19 cellular contexts compared by ENCODE assay signal in genomic region chr19:11067356-11068113, GRCh38. TPM values are rescaled to one million over a fixed set of nuclear protein-coding genes. Genes with fewer than 3 reads are reported as not detected.
DNase-seq lines count a peak whose midpoint lies in the region; ATAC-seq, FAIRE-seq and TF ChIP-seq lines count a peak whose summit lies in the region.
"Had no signal": no experiment of that assay in that cellular context is flagged by ENCODE, and none has a peak within 500 bp of the region (broad histone marks: within the 10 kb centered on the region; RNA-seq: fewer than 3 reads in every experiment).

No MANE protein-coding gene starts in this region.

- H3K79me2 ChIP-seq in HepG2 (ENCODE audit: insufficient read depth, low read length): no peaks in the 10 kb centered on the region

- H3K4me1 ChIP-seq in HepG2 (ENCODE audit: insufficient read depth, low read length) (peaks cover 41% of the 10 kb centered on the region), right lobe of liver (peaks cover 0 to 28% (median 11%) of the 10 kb centered on the region in 4 donors), Panc1 (ENCODE audit: control insufficient read depth, insufficient read depth, low read length) (no peaks in the 10 kb centered on the region), esophagus muscularis mucosa (peaks cover 0 to 16% (median 9%) of the 10 kb centered on the region in 4 donors)
- H3K4me1 ChIP-seq: breast epithelium, Peyer's patch had no signal

- no peak for TF ChIP-seq POLR2A in HepG2 (IDR thresholded peaks at IDR 0.05; ENCODE audit: insufficient read depth in 1 of 2, low read depth in 2 of 2, low read length in 2 of 2)
- TF ChIP-seq POLR2A in right lobe of liver (IDR thresholded peaks at IDR 0.05): no peak
- no peak for TF ChIP-seq POLR2A in esophagus muscularis mucosa (IDR thresholded peaks at IDR 0.05; ENCODE audit: low read depth)

- POLR2A ChIA-PET in HepG2 (lab: Yijun Ruan, JAX): interaction anchor here (1.3 kb wide), 1 partner anchor 22 kb away, joined by 3 read pairs; the partner anchor contains the start of gene LDLR
- POLR2A ChIA-PET in Panc1 (lab: Charles Lee): interaction anchor here (0.6 kb wide), 1 partner anchor 14 kb away, joined by 11 read pairs; no protein-coding TSS in a partner anchor

- H3K4me2 ChIP-seq in HepG2 (ENCODE audit: low read depth, low read length): no peak overlapping the region

- TF ChIP-seq CTCF in HepG2 (CRISPR knock-in tag; IDR thresholded peaks at IDR 0.05) (no peak), right lobe of liver (IDR thresholded peaks at IDR 0.05) (no peak), Panc1 (IDR thresholded peaks at IDR 0.05) (no peak), fibroblast of villous mesenchyme (IDR thresholded peaks at IDR 0.05; ENCODE audit: insufficient read depth, low read depth, low read length) (no peak), esophagus muscularis mucosa (IDR thresholded peaks at IDR 0.05) (no peak)

- no peaks in the 10 kb centered on the region for H4K20me1 ChIP-seq in HepG2 (ENCODE audit: insufficient read depth, low read length)

- H3K27me3 ChIP-seq in HepG2 (ENCODE audit: control insufficient read depth in 1 of 2, insufficient read depth in 2 of 2, low read length in 2 of 2): no peaks in the 10 kb centered on the region
- no peaks in the 10 kb centered on the region for H3K27me3 ChIP-seq in right lobe of liver
- H3K27me3 ChIP-seq in Panc1 (ENCODE audit: control insufficient read depth, insufficient read depth, low read length): no peaks in the 10 kb centered on the region
- H3K27me3 ChIP-seq in esophagus muscularis mucosa: no peaks in the 10 kb centered on the region
- H3K27me3 ChIP-seq: breast epithelium, esophagus squamous epithelium, Peyer's patch had no signal

- H3K4me3 ChIP-seq in HepG2 (replicated peaks in 1 of 3; ENCODE audit: insufficient read depth in 1 of 3, low read depth in 2 of 3, low read length in 3 of 3): no peak overlapping the region
- H3K4me3 ChIP-seq in right lobe of liver: no peak overlapping the region
- H3K4me3 ChIP-seq in Panc1 (ENCODE audit: low read depth in 2 of 2, low read length in 2 of 2): no peak overlapping the region
- no peak overlapping the region for H3K4me3 ChIP-seq in fibroblast of villous mesenchyme (ENCODE audit: low read depth, low read length)
- no peak overlapping the region for H3K4me3 ChIP-seq in esophagus muscularis mucosa
- H3K4me3 ChIP-seq: breast epithelium, esophagus squamous epithelium, Peyer's patch had no signal

- H3K27ac ChIP-seq in HepG2 (ENCODE audit: extremely low read length, insufficient read depth, low read length) (no peak overlapping the region), right lobe of liver (no peak overlapping the region), Panc1 (ENCODE audit: low read length) (no peak overlapping the region), esophagus muscularis mucosa (replicated peaks in 1 of 4) (no peak overlapping the region)
- H3K27ac ChIP-seq: breast epithelium, esophagus squamous epithelium, Peyer's patch had no signal

- H3K9ac ChIP-seq in HepG2 (ENCODE audit: insufficient read depth, low read depth, low read length): no peak overlapping the region

- intact Hi-C loops in HepG2 (cut with micrococcal nuclease; ENCODE audit: unreplicated experiment): no loop called here
- intact Hi-C loops in right lobe of liver (cut with DNase I): no loop called here
- intact Hi-C loops in Panc1 (cut with micrococcal nuclease; ENCODE audit: unreplicated experiment): no loop called here
- intact Hi-C loops in esophagus muscularis mucosa (cut with DNase I): no loop called here

- 88% methylated on average over 7 of the region's 8 CpGs for WGBS in HepG2 (ENCODE audit: low lambda C conversion rate)
- 100% methylated on average over 3 of the region's 8 CpGs for WGBS in right lobe of liver (ENCODE audit: insufficient coverage, low coverage, low lambda C conversion rate, missing lambda C conversion rate)
- 96% methylated on average over 8 of the region's 8 CpGs for WGBS in esophagus muscularis mucosa

- CTCF ChIA-PET in HepG2 (lab: Yijun Ruan, JAX; ENCODE audit: low intra/inter-chr PET ratio, low total read pairs): no interaction called here
- CTCF ChIA-PET in Panc1 (lab: Charles Lee): no interaction called here

- TF ChIP-seq RAD21 in HepG2 (CRISPR knock-in tag; IDR thresholded peaks at IDR 0.05): no peak

- H3K9me3 ChIP-seq in HepG2 (ENCODE audit: low read length) (no peaks in the 10 kb centered on the region), right lobe of liver (no peaks in the 10 kb centered on the region), Panc1 (ENCODE audit: control insufficient read depth, insufficient read depth, low read depth, low read length) (no peaks in the 10 kb centered on the region), esophagus muscularis mucosa (no peaks in the 10 kb centered on the region)
- H3K9me3 ChIP-seq: breast epithelium, esophagus squamous epithelium, Peyer's patch had no signal

- ATAC-seq in HepG2 (no peak), right lobe of liver (no peak), Panc1 (0 out of 2 replicates have a peak, but pooled peaks have one; percentile 30)

- no peak for DNase-seq in HepG2 (ENCODE audit: low spot score)
- no peak for DNase-seq in right lobe of liver
- no peak for DNase-seq in Panc1 (ENCODE audit: low read depth, low spot score)
- peak; percentile 40 for DNase-seq in fibroblast of villous mesenchyme (ENCODE audit: low read depth)
- no peak for DNase-seq in NCI-H1105 treated with DMSO at 0.1 percent for 48 hours (lab: John Stamatoyannopoulos, UW)
- no peak for DNase-seq in NCI-H187 treated with DMSO at 0.1 percent for 48 hours (lab: John Stamatoyannopoulos, UW)
- DNase-seq in Kasumi-1 (lab: John Stamatoyannopoulos, UW): no peak
- DNase-seq in esophagus muscularis mucosa (ENCODE audit: extremely low spot score): no peak
- DNase-seq: activated CD4-positive, alpha-beta T cell treated with anti-CD3 and anti-CD28 coated beads, Interleukin-2, amount 50 U/mL, for 48 hours; activated T-cell treated with anti-CD3 and anti-CD28 coated beads, Interleukin-2, amount 50 U/mL, for 72 hours; esophagus squamous epithelium; islet precursor cell; KG1; mesendoderm; NCI-H1417 treated with DMSO at 0.1 percent for 48 hours; NCI-H82; Peyer's patch had no signal

- no peaks in the 10 kb centered on the region for H3K36me3 ChIP-seq in HepG2 (replicated peaks in 1 of 2; ENCODE audit: control insufficient read depth in 1 of 2, insufficient read depth in 2 of 2, low read length in 2 of 2)
- H3K36me3 ChIP-seq in right lobe of liver: no peaks in the 10 kb centered on the region
- no peaks in the 10 kb centered on the region for H3K36me3 ChIP-seq in Panc1 (ENCODE audit: control insufficient read depth, insufficient read depth, low read length)
- H3K36me3 ChIP-seq in esophagus muscularis mucosa: peaks cover 0 to 22% (median 11%) of the 10 kb centered on the region in 4 donors
- H3K36me3 ChIP-seq: breast epithelium, Peyer's patch had no signal

- no TSS peak for BruUV-seq in HepG2 (replicated peaks; lab: Mats Ljungman, UMichigan)
- BruUV-seq in Panc1 (replicated peaks; lab: Mats Ljungman, UMichigan): no TSS peak

- in situ Hi-C loops in HepG2 (cut with HindIII; ENCODE audit: extremely low pct_ligation_motif_present, low pct_unique_long_range_greater_than_20kb) (no loop called here), Panc1 (cut with HindIII; ENCODE audit: low pct_unique_long_range_greater_than_20kb, low sequenced_read_pairs) (no loop called here)

- TF ChIP-seq EP300 in HepG2 (IDR thresholded peaks at IDR 0.05; ENCODE audit: low read depth in 2 of 2, low read length in 2 of 2): no peak
- TF ChIP-seq EP300 in HepG2 (CRISPR knock-in tag; IDR thresholded peaks at IDR 0.05; ENCODE audit: borderline replicate concordance): no peak
- TF ChIP-seq EP300 in esophagus muscularis mucosa (IDR thresholded peaks at IDR 0.05): no peak

- no peak for FAIRE-seq in HepG2 (lab: Jason Lieb, UNC)
- FAIRE-seq: TTC549 had no signal

- no peak overlapping the region for H2AFZ ChIP-seq in HepG2 (ENCODE audit: low read length)

TF ChIP-seq in HepG2, 621 proteins besides CTCF, POLR2A, EP300 and RAD21:
- TF ChIP-seq ZFP90 (CRISPR knock-in tag; IDR thresholded peaks at IDR 0.05; ENCODE audit: borderline replicate concordance): no peak
- peak; percentile 66 for TF ChIP-seq ZNF331 (CRISPR knock-in tag; IDR thresholded peaks at IDR 0.05)

RNA-seq across cellular contexts. Expression of gene LDLR, which starts 21.7 kb away (rescaled TPM):
- 24.0 and 51.6 TPM in 2 replicates for total RNA-seq in HepG2 (2016; rRNA removed; fragmentation: Illumina TruSeq; extraction: Trizol)
- total RNA-seq in HepG2 (2016; cell fraction: cytosol; rRNA removed; fragmentation: Illumina TruSeq; extraction: Trizol; ENCODE audit: low read depth): 18.8 and 19.8 TPM in 2 replicates
- 20.6 and 54.1 TPM in 2 replicates for total RNA-seq in HepG2 (2016; cell fraction: insoluble cytoplasmic fraction; rRNA removed; fragmentation: Illumina TruSeq; extraction: Trizol)
- 25.2 and 30.7 TPM in 2 replicates for total RNA-seq in HepG2 (2016; cell fraction: membrane; rRNA removed; fragmentation: Illumina TruSeq; extraction: Trizol)
- total RNA-seq in HepG2 (2016; cell fraction: nucleus; rRNA removed; fragmentation: Illumina TruSeq; extraction: Trizol): 55.9 and 71.2 TPM in 2 replicates
- polyA plus RNA-seq in HepG2 (2011; rRNA removed): 92.5 and 135 TPM in 2 replicates
- polyA plus RNA-seq in HepG2 (2011; cell fraction: cytosol; rRNA removed): 45.7 and 58.8 TPM in 2 replicates
- 95.8 and 112 TPM in 2 replicates for polyA plus RNA-seq in HepG2 (2011; cell fraction: nucleus; rRNA removed)
- 45.0 and 107 TPM in 2 replicates for polyA plus RNA-seq in HepG2 (2012)
- 3.2 and 4.4 TPM in 2 replicates for polyA plus RNA-seq in HepG2 (2016; cell fraction: cytosol; fragmentation: Illumina TruSeq; extraction: Trizol; ENCODE audit: low read depth)
- 11.3 and 19.1 TPM in 2 replicates for polyA plus RNA-seq in HepG2 (2016; cell fraction: insoluble cytoplasmic fraction; fragmentation: Illumina TruSeq; extraction: Trizol; ENCODE audit: low read depth)
- 6.6 and 7.9 TPM in 2 replicates for polyA plus RNA-seq in HepG2 (2016; cell fraction: membrane; fragmentation: Illumina TruSeq; extraction: Trizol; ENCODE audit: low read depth)
- 79.1 and 81.9 TPM in 2 replicates for polyA plus RNA-seq in HepG2 (2016; cell fraction: nucleus; fragmentation: Illumina TruSeq; extraction: Trizol; ENCODE audit: insufficient read depth, low read depth)
- polyA minus RNA-seq in HepG2 (2011; rRNA and poly(A)+ RNA removed; ENCODE audit: low replicate concordance): 183 and 246 TPM in 2 replicates
- 98.4 and 116 TPM in 2 replicates for polyA minus RNA-seq in HepG2 (2011; cell fraction: cytosol; rRNA and poly(A)+ RNA removed)
- 110 and 155 TPM in 2 replicates for polyA minus RNA-seq in HepG2 (2011; cell fraction: nucleus; rRNA and poly(A)+ RNA removed)
- 100 to 1,000 TPM in 1 of 6 experiments, 10 to 100 TPM in 4, 1 to 10 TPM in 1; 8.6 to 117 (median 26.8) TPM for total RNA-seq in right lobe of liver
- 203 TPM for total RNA-seq in Panc1 (2021; ENCODE audit: unreplicated experiment)
- 110 TPM for polyA plus RNA-seq in Panc1 (2012; ENCODE audit: insufficient read length)
- 392 and 421 TPM in 2 replicates for total RNA-seq in fibroblast of villous mesenchyme
- total RNA-seq in esophagus muscularis mucosa: 100 to 1,000 TPM in 1 of 4 donors, 10 to 100 TPM in 3; 14.2 to 258 (median 47.5) TPM
